In the genomic region with DNA sequence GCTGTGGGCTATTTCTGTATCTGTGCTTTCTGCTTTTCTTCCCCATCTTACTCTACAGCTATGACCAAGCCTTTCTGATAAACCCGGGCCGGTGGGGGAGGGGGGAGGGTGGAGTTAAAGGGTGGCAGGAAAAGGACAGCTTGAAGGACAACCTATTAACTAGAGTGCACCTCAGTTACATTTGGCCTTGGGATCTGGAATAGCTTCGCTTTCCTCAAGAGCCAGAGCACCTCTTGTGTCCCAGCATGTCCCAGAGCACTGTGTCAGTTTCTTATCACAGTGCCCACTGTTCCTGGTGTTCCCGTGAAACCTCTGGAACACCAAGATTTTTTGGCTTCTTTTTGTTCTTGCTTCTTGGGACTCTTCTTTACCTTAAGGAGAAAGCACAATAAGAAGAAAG, we compare ENCODE assay signal across 14 cellular contexts.
DNase-seq lines count a peak whose midpoint lies in the region; ATAC-seq and TF ChIP-seq lines count a peak whose summit lies in the region.
"Had no signal": no experiment of that assay in that cellular context is flagged by ENCODE, and none has a peak within 500 bp of the region (broad histone marks: within the 10 kb centered on the region; RNA-seq: fewer than 3 reads in every experiment).

No MANE protein-coding gene starts in this region.

- DNase-seq in Right ventricle myocardium superior, result no peak
- no peak for DNase-seq in heart left ventricle
- DNase-seq in right atrium auricular region (ENCODE audit: low spot score), result no peak
- DNase-seq in mesenteric fat pad (ENCODE audit: low spot score), result no peak
- DNase-seq in tibial artery, result no peak
- DNase-seq: C1 segment of cervical spinal cord; Calu3; CD4-positive, alpha-beta memory T cell; COR-L47; DND-41; GM23248; H9 had no signal

- H3K9me3 ChIP-seq in heart left ventricle (no peaks in the 10 kb centered on the region), right atrium auricular region (no peaks in the 10 kb centered on the region), tibial artery (no peaks in the 10 kb centered on the region)

- H3K4me3 ChIP-seq in heart left ventricle (no peak overlapping the region), right atrium auricular region (no peak overlapping the region), tibial artery (no peak overlapping the region)
- H3K4me3 ChIP-seq: GM23248 had no signal

- no peaks in the 10 kb centered on the region for H3K27me3 ChIP-seq in heart left ventricle
- no peaks in the 10 kb centered on the region for H3K27me3 ChIP-seq in right atrium auricular region
- no peaks in the 10 kb centered on the region for H3K27me3 ChIP-seq in tibial artery

- ATAC-seq in Right ventricle myocardium superior (ENCODE audit: poor library complexity), result peak; percentile 36
- peak; percentile 9 to 69 (median 47) for ATAC-seq in heart left ventricle
- ATAC-seq in GM19328 (IDR thresholded peaks at IDR 0.05; ENCODE audit: unreplicated experiment), result no peak
- ATAC-seq: HCT116 had no signal

- TF ChIP-seq CTCF in heart left ventricle (IDR thresholded peaks at IDR 0.05) (no peak), right atrium auricular region (IDR thresholded peaks at IDR 0.05) (no peak), tibial artery (IDR thresholded peaks at IDR 0.05) (no peak)

- peak overlapping the region in 6 of 12 donors; percentile 23 to 50 (median 34) for H3K27ac ChIP-seq in heart left ventricle
- peak overlapping the region; percentile 7 to 47 for H3K27ac ChIP-seq in right atrium auricular region
- H3K27ac ChIP-seq in tibial artery, result no peak overlapping the region
- H3K27ac ChIP-seq: GM23248 had no signal

- no peak for TF ChIP-seq POLR2A in heart left ventricle (IDR thresholded peaks at IDR 0.05)

- H3K36me3 ChIP-seq in heart left ventricle (peaks cover 0 to 6% (median 0%) of the 10 kb centered on the region in 9 donors), right atrium auricular region (no peaks in the 10 kb centered on the region), tibial artery (no peaks in the 10 kb centered on the region)

- WGBS in heart left ventricle, 4 donors, result 41 to 59% (median 47%) methylated on average over 4 of the region's 4 CpGs

- H3K4me1 ChIP-seq in heart left ventricle (peaks cover 0 to 11% (median 2%) of the 10 kb centered on the region in 12 donors), right atrium auricular region (peaks cover 0 to 4% of the 10 kb centered on the region in 2 donors), tibial artery (no peaks in the 10 kb centered on the region)

- intact Hi-C loops in Right ventricle myocardium superior (cut with DNase I), result no loop called here
- intact Hi-C loops in heart left ventricle (cut with DNase I), result no loop called here
- intact Hi-C loops in tibial artery (cut with DNase I; ENCODE audit: low total_unique reads), result no loop called here

Comparison
In these comparisons a context has a peak if more than half of its experiments do, and no peak if none do; other contexts are left out.
1. H3K27ac ChIP-seq: peak in right atrium auricular region (2 of 2); none in tibial artery (0 of 2).